Comparison of ENCODE assay signal across 9 cellular contexts in the genomic region with DNA sequence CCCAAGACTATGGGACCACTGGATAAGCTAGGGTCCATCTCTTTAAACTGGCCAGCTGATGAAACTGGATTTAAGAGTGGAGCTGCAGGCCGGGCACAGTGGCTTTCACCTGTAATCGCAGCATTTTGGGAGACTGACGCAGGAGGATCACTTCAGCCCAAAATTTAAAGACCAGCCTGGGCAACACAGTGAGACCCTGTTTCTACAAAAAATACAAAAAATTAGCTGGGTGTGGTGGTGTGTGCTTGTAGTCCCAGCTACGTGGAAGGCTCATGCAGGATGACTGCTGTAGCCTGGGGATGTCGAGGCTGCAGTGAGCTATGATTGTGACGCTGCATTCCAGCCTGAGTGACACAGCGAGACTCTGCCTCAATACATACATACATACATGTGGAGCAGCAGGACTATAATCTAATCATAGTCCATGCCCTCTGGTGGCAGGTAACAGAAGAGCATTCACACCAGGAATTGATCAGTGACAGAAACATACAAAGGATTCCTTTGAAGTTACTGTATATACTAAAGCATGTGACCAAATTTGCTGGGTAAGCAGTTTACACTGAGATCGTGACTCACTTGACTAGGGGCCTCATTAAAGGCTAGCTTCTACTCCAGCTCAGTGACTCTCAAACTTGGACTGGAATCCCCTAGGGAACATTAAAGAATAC.
DNase-seq lines count a peak whose midpoint lies in the region; ATAC-seq and TF ChIP-seq lines count a peak whose summit lies in the region.
"Had no signal": no experiment of that assay in that cellular context is flagged by ENCODE, and none has a peak within 500 bp of the region (broad histone marks: within the 10 kb centered on the region; RNA-seq: fewer than 3 reads in every experiment).

No MANE protein-coding gene starts in this region.

- H3K4me3 ChIP-seq in SJSA1 (no peak overlapping the region), esophagus muscularis mucosa (no peak overlapping the region), prostate gland (no peak overlapping the region)
- H3K4me3 ChIP-seq: ovary had no signal

- TF ChIP-seq POLR2A in esophagus muscularis mucosa (IDR thresholded peaks at IDR 0.05; ENCODE audit: low read depth) (no peak), prostate gland (IDR thresholded peaks at IDR 0.05) (no peak)

- H3K4me1 ChIP-seq in SJSA1 (replicated peaks) (no peaks in the 10 kb centered on the region), esophagus muscularis mucosa (no peaks in the 10 kb centered on the region), prostate gland (replicated peaks) (no peaks in the 10 kb centered on the region)

- peak; percentile 22 to 53 (median 34) for TF ChIP-seq CTCF in esophagus muscularis mucosa (IDR thresholded peaks at IDR 0.05)
- peak in 3 of 4 experiments; percentile 30 to 55 (median 43) for TF ChIP-seq CTCF in prostate gland (IDR thresholded peaks at IDR 0.05)

- intact Hi-C loops in esophagus muscularis mucosa (cut with DNase I) = loop anchor here (10.0 kb wide), 1 partner anchor 78 kb away; no protein-coding TSS in a partner anchor
- intact Hi-C loops in prostate gland (cut with DNase I) = no loop called here

- peaks cover 9% of the 10 kb centered on the region for H3K36me3 ChIP-seq in SJSA1
- peaks cover 0 to 20% (median 0%) of the 10 kb centered on the region in 4 donors for H3K36me3 ChIP-seq in esophagus muscularis mucosa
- no peaks in the 10 kb centered on the region for H3K36me3 ChIP-seq in prostate gland
- H3K36me3 ChIP-seq: ovary had no signal

- no peak overlapping the region for H3K27ac ChIP-seq in SJSA1
- no peak overlapping the region for H3K27ac ChIP-seq in esophagus muscularis mucosa (replicated peaks in 1 of 4)
- H3K27ac ChIP-seq in prostate gland = no peak overlapping the region
- H3K27ac ChIP-seq: ovary had no signal

- no peak for ATAC-seq in GM21737 (IDR thresholded peaks at IDR 0.05; ENCODE audit: unreplicated experiment)

- H3K9me3 ChIP-seq in SJSA1 (replicated peaks) (no peaks in the 10 kb centered on the region), esophagus muscularis mucosa (no peaks in the 10 kb centered on the region), prostate gland (no peaks in the 10 kb centered on the region)
- H3K9me3 ChIP-seq: ovary had no signal

- WGBS in esophagus muscularis mucosa = 90% methylated on average over 8 of the region's 8 CpGs
- WGBS in prostate gland = 82% methylated on average over 8 of the region's 8 CpGs

- no peak for TF ChIP-seq EP300 in esophagus muscularis mucosa (IDR thresholded peaks at IDR 0.05)

- DNase-seq in DMS153 (lab: John Stamatoyannopoulos, UW) = peak; percentile 63
- peak; percentile 58 for DNase-seq in HPDE6-E6E7 (ENCODE audit: extremely low spot score)
- peak; percentile 15 to 45 for DNase-seq in SJSA1 (ENCODE audit: low read depth in 1 of 2, low spot score in 2 of 2)
- no peak for DNase-seq in esophagus muscularis mucosa (ENCODE audit: extremely low spot score)
- DNase-seq in prostate gland (ENCODE audit: low spot score) = peak; percentile 21
- no peak for DNase-seq in activated gamma-delta T cell (lab: John Stamatoyannopoulos, UW)
- no peak for DNase-seq in UCSD-AML1 (lab: John Stamatoyannopoulos, UW; ENCODE audit: unreplicated experiment)

- no peaks in the 10 kb centered on the region for H3K27me3 ChIP-seq in SJSA1 (replicated peaks)
- no peaks in the 10 kb centered on the region for H3K27me3 ChIP-seq in esophagus muscularis mucosa
- H3K27me3 ChIP-seq in prostate gland (replicated peaks; ENCODE audit: insufficient read depth) = no peaks in the 10 kb centered on the region
- H3K27me3 ChIP-seq: ovary had no signal

Comparison
In these comparisons a context has a peak if more than half of its experiments do, and no peak if none do; other contexts are left out.
1. DNase-seq: peak in DMS153 (single experiment), HPDE6-E6E7 (single experiment), SJSA1 (2 of 2) and prostate gland (single experiment); none in esophagus muscularis mucosa (single experiment), activated gamma-delta T cell (single experiment) and UCSD-AML1 (single experiment).